In the genomic region with DNA sequence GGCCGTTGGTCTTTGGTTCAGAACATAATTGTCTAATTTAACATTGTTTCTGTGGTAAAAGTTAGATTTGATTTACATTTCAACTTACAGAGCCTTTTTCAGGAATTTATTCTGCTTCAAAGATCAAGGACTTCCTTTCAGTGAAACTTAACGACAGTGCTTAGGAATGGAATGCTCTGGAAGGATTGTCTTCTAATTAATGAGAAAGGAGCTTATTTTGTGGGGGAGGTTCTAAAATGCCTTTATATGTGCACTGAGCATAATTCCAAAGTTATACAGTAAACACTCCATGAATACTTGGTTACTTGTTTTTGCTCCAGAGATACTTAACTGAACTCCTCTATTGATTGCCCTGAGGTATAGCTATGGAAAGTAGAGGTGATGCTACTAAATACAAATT, we compare ENCODE assay signal across 32 cellular contexts.
"Had no signal": no experiment of that assay in that cellular context is flagged by ENCODE, and none has a peak within 500 bp of the region (broad histone marks: within the 10 kb centered on the region; RNA-seq: fewer than 3 reads in every experiment).

No MANE protein-coding gene starts in this region.

- FAIRE-seq: K562, TTC549 had no signal

- H3K9me3 ChIP-seq: ascending aorta had no signal

- DNase-seq: activated B cell treated with CpG ODN at 0.5 μM for 24 hours; activated CD4-positive, alpha-beta T cell treated with anti-CD3 and anti-CD28 coated beads for 1 hour; activated CD4-positive, alpha-beta T cell treated with anti-CD3 and anti-CD28 coated beads, Interleukin-2, amount 10 ng/mL, durations not matched to agents 24 days and 14 days; activated CD4-positive, alpha-beta T cell treated with anti-CD3 and anti-CD28 coated beads, Interleukin-2, amount 50 U/mL, for 48 hours; activated CD8-positive, alpha-beta memory T cell treated with anti-CD3 and anti-CD28 coated beads, Interleukin-2, amount 10 ng/mL, durations not matched to agents 7 days and 5 days; activated effector memory CD4-positive, alpha-beta T cell treated with Interleukin-2 at 50 U/mL for 16 hours; activated naive CD4-positive, alpha-beta T cell; activated T-cell treated with anti-CD3 and anti-CD28 coated beads, Interleukin-2, amount 50 U/mL, for 24 hours; amniotic stem cell; Karpas-422; MM.1S; NCI-H1105 treated with DMSO at 0.1 percent for 48 hours; NCI-H1436 treated with DMSO at 0.1 percent for 48 hours; NCI-H187; NCI-H2081 treated with DMSO at 0.1 percent for 48 hours; NCI-H446 treated with DMSO at 0.1 percent for 48 hours; NCI-H524 treated with DMSO at 0.1 percent for 48 hours; NCI-H82; OCI-M1; RPMI8226; T-cell; T-helper 2 cell; T1000 had no signal

- H3K9me3 Mint-ChIP-seq: activated B cell treated with CpG ODN at 0.5 μM for 24 hours; activated CD4-positive, alpha-beta T cell treated with anti-CD3 and anti-CD28 coated beads, Interleukin-2, amount 10 ng/mL, durations not matched to agents 24 days and 14 days; activated naive CD4-positive, alpha-beta T cell treated with anti-CD3 and anti-CD28 coated beads, Interleukin-2, amount 50 U/mL, for 24 hours; activated T-cell treated with anti-CD3 and anti-CD28 coated beads, Interleukin-2, amount 50 U/mL, for 24 hours; activated T-helper 1 cell treated with anti-CD3 and anti-CD28 coated beads, Interleukin-12 subunit alpha, Interleukin-12 subunit beta, Interleukin-2, Interleukin-4 antibody, amounts not matched to agents 30 ng/mL and 10 ng/mL and 1 ng/mL, durations not matched to agents 14 hours and 24 hours and 36 hours; brain; T-cell had no signal

- H3K27me3 ChIP-seq: ascending aorta had no signal

- H3K27ac ChIP-seq: ascending aorta, SK-N-MC had no signal

- H3K4me3 Mint-ChIP-seq: activated B cell treated with CpG ODN at 0.5 μM for 24 hours; activated CD4-positive, alpha-beta T cell treated with anti-CD3 and anti-CD28 coated beads, Interleukin-2, amount 10 ng/mL, durations not matched to agents 24 days and 14 days; activated CD8-positive, alpha-beta memory T cell treated with anti-CD3 and anti-CD28 coated beads, Interleukin-2, amount 10 ng/mL, durations not matched to agents 7 days and 5 days; activated naive CD4-positive, alpha-beta T cell treated with anti-CD3 and anti-CD28 coated beads, Interleukin-2, amount 50 U/mL, for 24 hours; activated T-cell treated with anti-CD3 and anti-CD28 coated beads, Interleukin-2, amount 50 U/mL, for 24 hours; activated T-helper 1 cell treated with anti-CD3 and anti-CD28 coated beads, Interleukin-12 subunit alpha, Interleukin-12 subunit beta, Interleukin-2, Interleukin-4 antibody, amounts not matched to agents 30 ng/mL and 10 ng/mL and 1 ng/mL, durations not matched to agents 14 hours and 24 hours and 36 hours; brain; T-cell had no signal

- H3K36me3 Mint-ChIP-seq: activated CD8-positive, alpha-beta memory T cell treated with anti-CD3 and anti-CD28 coated beads, Interleukin-2, amount 10 ng/mL, durations not matched to agents 7 days and 5 days; activated naive CD4-positive, alpha-beta T cell treated with anti-CD3 and anti-CD28 coated beads, Interleukin-2, amount 50 U/mL, for 24 hours; brain; T-cell had no signal

- H3K27ac Mint-ChIP-seq: activated B cell treated with CpG ODN at 0.5 μM for 24 hours; activated CD4-positive, alpha-beta T cell treated with anti-CD3 and anti-CD28 coated beads, Interleukin-2, amount 10 ng/mL, durations not matched to agents 24 days and 14 days; activated CD8-positive, alpha-beta memory T cell treated with anti-CD3 and anti-CD28 coated beads, Interleukin-2, amount 10 ng/mL, durations not matched to agents 7 days and 5 days; activated naive CD4-positive, alpha-beta T cell treated with anti-CD3 and anti-CD28 coated beads, Interleukin-2, amount 50 U/mL, for 24 hours; activated T-cell treated with anti-CD3 and anti-CD28 coated beads, Interleukin-2, amount 50 U/mL, for 24 hours; activated T-helper 1 cell treated with anti-CD3 and anti-CD28 coated beads, Interleukin-12 subunit alpha, Interleukin-12 subunit beta, Interleukin-2, Interleukin-4 antibody, amounts not matched to agents 30 ng/mL and 10 ng/mL and 1 ng/mL, durations not matched to agents 14 hours and 24 hours and 36 hours; T-cell had no signal

- H3K4me1 ChIP-seq: ascending aorta had no signal

- H3K36me3 ChIP-seq: ascending aorta had no signal

- ATAC-seq: activated CD8-positive, alpha-beta memory T cell treated with anti-CD3 and anti-CD28 coated beads, Interleukin-2, amount 10 ng/mL, durations not matched to agents 7 days and 5 days; K562; Panc1; Right ventricle myocardium inferior; T-cell had no signal

- H3K4me3 ChIP-seq: ascending aorta, K562, SK-N-MC had no signal

- H3K4me1 Mint-ChIP-seq: activated B cell treated with CpG ODN at 0.5 μM for 24 hours; activated CD4-positive, alpha-beta T cell treated with anti-CD3 and anti-CD28 coated beads, Interleukin-2, amount 10 ng/mL, durations not matched to agents 24 days and 14 days; activated CD8-positive, alpha-beta memory T cell treated with anti-CD3 and anti-CD28 coated beads, Interleukin-2, amount 10 ng/mL, durations not matched to agents 7 days and 5 days; activated naive CD4-positive, alpha-beta T cell treated with anti-CD3 and anti-CD28 coated beads, Interleukin-2, amount 50 U/mL, for 24 hours; brain; T-cell had no signal
